ENCODE assay signal across 1 cellular context in the genomic region with DNA sequence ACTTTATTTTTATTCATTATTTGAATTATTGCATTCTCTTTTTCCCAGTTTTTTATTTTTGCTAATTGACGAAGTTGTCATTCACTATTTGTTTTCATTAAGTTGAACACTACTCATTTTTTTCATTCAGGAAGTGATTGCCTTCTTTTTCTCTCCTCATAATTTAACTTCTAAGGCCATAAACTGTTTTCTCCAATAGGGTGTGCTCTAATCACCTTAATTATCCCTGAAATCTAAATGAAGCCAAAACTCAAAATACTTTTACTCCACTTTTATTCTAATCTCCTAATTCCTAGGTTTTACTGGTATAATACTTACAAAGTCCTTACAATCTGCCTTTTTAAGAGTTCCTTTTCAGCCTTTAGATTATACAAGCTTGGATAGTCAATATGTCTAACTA.
TF ChIP-seq lines count a peak whose summit lies in the region.

No MANE protein-coding gene starts in this region.

TF ChIP-seq in WTC11, 78 proteins besides CTCF, POLR2A, EP300 and RAD21:
- no peak for TF ChIP-seq SMAD3 (CRISPR knock-in tag; IDR thresholded peaks at IDR 0.05; ENCODE audit: borderline replicate concordance)
- TF ChIP-seq, protein P1, sequence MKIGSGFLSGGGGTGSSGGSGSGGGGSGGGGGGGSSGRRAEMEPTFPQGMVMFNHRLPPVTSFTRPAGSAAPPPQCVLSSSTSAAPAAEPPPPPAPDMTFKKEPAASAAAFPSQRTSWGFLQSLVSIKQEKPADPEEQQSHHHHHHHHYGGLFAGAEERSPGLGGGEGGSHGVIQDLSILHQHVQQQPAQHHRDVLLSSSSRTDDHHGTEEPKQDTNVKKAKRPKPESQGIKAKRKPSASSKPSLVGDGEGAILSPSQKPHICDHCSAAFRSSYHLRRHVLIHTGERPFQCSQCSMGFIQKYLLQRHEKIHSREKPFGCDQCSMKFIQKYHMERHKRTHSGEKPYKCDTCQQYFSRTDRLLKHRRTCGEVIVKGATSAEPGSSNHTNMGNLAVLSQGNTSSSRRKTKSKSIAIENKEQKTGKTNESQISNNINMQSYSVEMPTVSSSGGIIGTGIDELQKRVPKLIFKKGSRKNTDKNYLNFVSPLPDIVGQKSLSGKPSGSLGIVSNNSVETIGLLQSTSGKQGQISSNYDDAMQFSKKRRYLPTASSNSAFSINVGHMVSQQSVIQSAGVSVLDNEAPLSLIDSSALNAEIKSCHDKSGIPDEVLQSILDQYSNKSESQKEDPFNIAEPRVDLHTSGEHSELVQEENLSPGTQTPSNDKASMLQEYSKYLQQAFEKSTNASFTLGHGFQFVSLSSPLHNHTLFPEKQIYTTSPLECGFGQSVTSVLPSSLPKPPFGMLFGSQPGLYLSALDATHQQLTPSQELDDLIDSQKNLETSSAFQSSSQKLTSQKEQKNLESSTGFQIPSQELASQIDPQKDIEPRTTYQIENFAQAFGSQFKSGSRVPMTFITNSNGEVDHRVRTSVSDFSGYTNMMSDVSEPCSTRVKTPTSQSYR (CRISPR knock-in tag; IDR thresholded peaks at IDR 0.05), result no peak
- TF ChIP-seq, protein P2, sequence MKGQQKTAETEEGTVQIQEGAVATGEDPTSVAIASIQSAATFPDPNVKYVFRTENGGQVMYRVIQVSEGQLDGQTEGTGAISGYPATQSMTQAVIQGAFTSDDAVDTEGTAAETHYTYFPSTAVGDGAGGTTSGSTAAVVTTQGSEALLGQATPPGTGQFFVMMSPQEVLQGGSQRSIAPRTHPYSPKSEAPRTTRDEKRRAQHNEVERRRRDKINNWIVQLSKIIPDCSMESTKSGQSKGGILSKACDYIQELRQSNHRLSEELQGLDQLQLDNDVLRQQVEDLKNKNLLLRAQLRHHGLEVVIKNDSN (CRISPR knock-in tag; IDR thresholded peaks at IDR 0.05), result no peak
